ENCODE assay signal across 17 cellular contexts in the genomic region with DNA sequence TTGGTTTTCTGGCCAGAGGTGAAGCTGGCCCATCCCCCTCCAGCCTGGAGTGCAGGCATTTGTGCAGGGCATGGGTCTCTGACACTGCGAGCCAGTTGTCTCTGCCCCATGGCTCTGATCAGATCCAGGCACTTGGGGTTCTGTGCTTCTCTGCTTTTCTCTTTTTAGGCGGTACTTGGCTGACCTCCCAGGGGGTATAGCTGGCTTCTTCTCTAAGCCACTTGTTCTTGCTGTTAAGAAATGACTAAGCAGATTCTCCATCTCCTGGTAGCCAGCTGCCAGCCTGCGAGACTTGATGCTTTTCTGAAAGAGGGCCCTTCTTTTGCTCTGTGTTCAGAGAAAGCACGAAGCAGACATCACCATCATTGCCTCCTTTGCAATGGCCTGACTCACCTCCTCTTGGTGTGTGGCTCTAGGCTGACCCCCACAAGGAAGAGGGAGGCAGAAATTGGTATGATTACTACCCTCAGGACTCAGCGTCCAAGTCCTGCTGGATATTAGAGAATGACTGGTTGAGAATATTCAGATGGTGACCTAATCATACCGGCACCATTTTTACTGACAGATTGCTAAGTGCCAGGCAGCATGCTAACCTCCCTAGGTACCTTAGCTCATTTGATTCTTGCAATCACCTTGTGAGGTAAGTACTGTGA. TPM values are rescaled to one million over a fixed set of nuclear protein-coding genes. Genes with fewer than 3 reads are reported as not detected.
DNase-seq lines count a peak whose midpoint lies in the region; FAIRE-seq lines count a peak whose summit lies in the region.
"Had no signal": no experiment of that assay in that cellular context is flagged by ENCODE, and none has a peak within 500 bp of the region (broad histone marks: within the 10 kb centered on the region; RNA-seq: fewer than 3 reads in every experiment).

No MANE protein-coding gene starts in this region.

- no peaks in the 10 kb centered on the region for H4K20me1 ChIP-seq in GM23248 (ENCODE audit: insufficient read depth)

- in situ Hi-C loops in GM23248 (cut with MboI): no loop called here

- WGBS in GM23248 (ENCODE audit: low coverage in 1 of 2, low lambda C conversion rate in 2 of 2, missing lambda C conversion rate in 2 of 2), 2 experiments: 58 to 63% methylated on average over 6 of the region's 6 CpGs

- H3K27ac ChIP-seq in GM23248 (no peak overlapping the region), subcutaneous abdominal adipose tissue (ENCODE audit: low read depth, low read length) (peak overlapping the region; percentile 27)
- H3K27ac ChIP-seq: body of pancreas had no signal

- no peaks in the 10 kb centered on the region for H3F3A ChIP-seq in GM23248 (ENCODE audit: insufficient read depth)

- no peak overlapping the region for H3K9ac ChIP-seq in GM23248
- H3K9ac ChIP-seq in subcutaneous abdominal adipose tissue (ENCODE audit: low read length in 5 of 5): no peak overlapping the region

- no peaks in the 10 kb centered on the region for H3K79me2 ChIP-seq in GM23248 (ENCODE audit: insufficient read depth)

- H2AFZ ChIP-seq in GM23248: no peak overlapping the region

- H3K4me3 ChIP-seq in GM23248 (no peak overlapping the region), subcutaneous abdominal adipose tissue (ENCODE audit: low read depth in 1 of 5, low read length in 5 of 5) (no peak overlapping the region)
- H3K4me3 ChIP-seq: body of pancreas had no signal

- DNase-seq in GM23248: peak; percentile 55
- peak; percentile 48 for DNase-seq in RPMI8226
- DNase-seq in fibroblast of gingiva (ENCODE audit: low read depth): peak; percentile 11
- DNase-seq in DMS53 treated with DMSO at 0.1 percent for 48 hours (lab: John Stamatoyannopoulos, UW; ENCODE audit: unreplicated experiment): no peak
- no peak for DNase-seq in frontal cortex (ENCODE audit: low spot score in 2 of 2)
- no peak for DNase-seq in activated CD8-positive, alpha-beta memory T cell treated with anti-CD3 and anti-CD28 coated beads, Interleukin-2, amount 50 U/mL, for 48 hours
- DNase-seq: activated CD4-positive, alpha-beta T cell treated with anti-CD3 and anti-CD28 coated beads for 36 hours; activated CD8-positive, alpha-beta memory T cell treated with anti-CD3 and anti-CD28 coated beads, Interleukin-2, amount 50 U/mL, for 4 hours; activated naive CD4-positive, alpha-beta T cell treated with Interleukin-2 at 50 U/mL for 16 hours; body of pancreas; HCEC 1CT; NK-92 treated with Interleukin-12 subunit alpha and Interleukin-12 subunit beta, amount 100 ng/mL, for 24 hours had no signal

- H3K9me3 ChIP-seq in GM23248 (ENCODE audit: low read depth): no peaks in the 10 kb centered on the region
- H3K9me3 ChIP-seq in subcutaneous abdominal adipose tissue (ENCODE audit: control insufficient read depth in 5 of 5, low read length in 5 of 5): no peaks in the 10 kb centered on the region
- H3K9me3 ChIP-seq: body of pancreas had no signal

- no peaks in the 10 kb centered on the region for H3K9me2 ChIP-seq in GM23248 (ENCODE audit: insufficient read depth)

- peaks cover 15% of the 10 kb centered on the region; the same call in 1 of the 2 replicates for H3K27me3 ChIP-seq in GM23248 (replicated peaks; ENCODE audit: insufficient read depth)
- H3K27me3 ChIP-seq in subcutaneous abdominal adipose tissue (ENCODE audit: control insufficient read depth in 5 of 5, insufficient read depth in 4 of 5, low read length in 5 of 5): no peaks in the 10 kb centered on the region
- H3K27me3 ChIP-seq: body of pancreas had no signal

- H3K4me1 ChIP-seq in GM23248 (ENCODE audit: insufficient read depth) (no peaks in the 10 kb centered on the region), subcutaneous abdominal adipose tissue (ENCODE audit: control insufficient read depth in 5 of 5, insufficient read depth in 5 of 5, low read length in 5 of 5) (peaks cover 8 to 36% (median 28%) of the 10 kb centered on the region in 5 donors)

- H3K36me3 ChIP-seq in GM23248 (ENCODE audit: low read depth): no peaks in the 10 kb centered on the region
- no peaks in the 10 kb centered on the region for H3K36me3 ChIP-seq in subcutaneous abdominal adipose tissue (ENCODE audit: control insufficient read depth in 5 of 5, insufficient read depth in 5 of 5, low read length in 5 of 5)

- no peak for FAIRE-seq in frontal cortex (lab: Jason Lieb, UNC)

- H3K4me2 ChIP-seq in GM23248 (ENCODE audit: unreplicated experiment): no peak overlapping the region

RNA-seq across cellular contexts. Expression of gene TNP1, which starts 32.7 kb away (rescaled TPM):
- not detected in 2 replicates for total RNA-seq in GM23248 (2014; rRNA removed; shearing (Covaris generic))
- polyA plus RNA-seq in GM23248 (2016; fragmentation: Nextera tagmentation; extraction: Ambion mirVana): not detected in 2 replicates
- total RNA-seq in frontal cortex: not detected
- total RNA-seq: activated CD4-positive, alpha-beta T cell treated with anti-CD3 and anti-CD28 coated beads for 36 hours; body of pancreas; lower leg skin; pulmonary artery endothelial cell; Right ventricle myocardium inferior; subcutaneous adipose tissue had no signal

Comparison
In these comparisons a context has a peak if more than half of its experiments do, and no peak if none do; other contexts are left out.
1. DNase-seq: peak in GM23248 (single experiment), RPMI8226 (single experiment) and fibroblast of gingiva (single experiment); none in DMS53 treated with DMSO at 0.1 percent for 48 hours (single experiment), frontal cortex (0 of 2) and activated CD8-positive, alpha-beta memory T cell treated with anti-CD3 and anti-CD28 coated beads, Interleukin-2, amount 50 U/mL, for 48 hours (single experiment).